Comparison of ENCODE assay signal across 19 cellular contexts in the genomic region with DNA sequence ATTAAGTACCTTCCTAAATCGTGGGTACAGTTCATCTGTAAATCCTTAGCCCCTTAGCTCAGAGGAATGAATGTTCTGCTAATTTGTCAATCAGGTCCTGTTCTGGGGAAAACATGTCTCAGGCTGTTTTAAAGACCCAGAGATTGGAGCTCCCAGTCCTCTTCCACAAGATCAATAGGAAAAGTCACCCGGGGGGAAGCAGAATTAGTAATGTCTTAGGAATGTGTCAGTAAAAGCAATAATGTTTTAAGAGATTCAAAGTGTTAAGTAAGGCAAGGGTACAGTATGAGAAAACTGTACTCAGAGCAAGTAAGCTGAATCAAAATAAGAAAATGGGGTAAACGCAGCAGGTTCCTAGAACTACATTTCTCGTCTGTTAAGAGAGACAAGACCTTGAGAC.
A peak's percentile ranks its signal among the peaks of the same experiment; 100 is the strongest.
DNase-seq lines count a peak whose midpoint lies in the region; ATAC-seq and TF ChIP-seq lines count a peak whose summit lies in the region.
"Had no signal": no experiment of that assay in that cellular context is flagged by ENCODE, and none has a peak within 500 bp of the region (broad histone marks: within the 10 kb centered on the region; RNA-seq: fewer than 3 reads in every experiment).

No MANE protein-coding gene starts in this region.

- H3K9me3 ChIP-seq in BE2C, result no peaks in the 10 kb centered on the region
- H3K9me3 ChIP-seq: gastroesophageal sphincter, HAP-1, left lung had no signal

- peaks cover 66% of the 10 kb centered on the region for H3K36me3 ChIP-seq in BE2C

- TF ChIP-seq CTCF in foreskin fibroblast (IDR thresholded peaks at IDR 0.05; ENCODE audit: low read depth, low read length), result no peak
- no peak for TF ChIP-seq CTCF in BE2C (IDR thresholded peaks at IDR 0.05; ENCODE audit: low read depth, low read length)

- in situ Hi-C loops in ACHN (cut with HindIII; ENCODE audit: low pct_ligation_motif_present, low pct_unique_long_range_greater_than_20kb, low sequenced_read_pairs), result no loop called here

- no peak for ATAC-seq in HG02885 (IDR thresholded peaks at IDR 0.05; ENCODE audit: poor library complexity, unreplicated experiment)
- ATAC-seq: activated CD4-positive, alpha-beta T cell treated with anti-CD3 and anti-CD28 coated beads for 36 hours; CD8-positive, alpha-beta T cell; gastroesophageal sphincter; left lung; Panc1; SK-N-SH treated with all-trans-retinoic acid at 6 μM for 48 hours had no signal

- no peaks in the 10 kb centered on the region for H3K27me3 ChIP-seq in BE2C
- H3K27me3 ChIP-seq: gastroesophageal sphincter, left lung had no signal

- H3K4me1 ChIP-seq in BE2C, result no peaks in the 10 kb centered on the region
- H3K4me1 ChIP-seq: gastroesophageal sphincter, left lung had no signal

- DNase-seq in ACHN (peak; percentile 28), HT1080 (ENCODE audit: low read depth) (peak; percentile 57), astrocyte of the hippocampus (ENCODE audit: low read depth, low spot score) (peak; percentile 55), foreskin fibroblast (peak; percentile 17 to 51), NCI-H128 (lab: John Stamatoyannopoulos, UW; ENCODE audit: unreplicated experiment) (no peak), KG1 (lab: John Stamatoyannopoulos, UW) (no peak), BE2C (no peak)
- DNase-seq: activated CD4-positive, alpha-beta T cell treated with anti-CD3 and anti-CD28 coated beads for 36 hours; CD8-positive, alpha-beta T cell; left lung; NCI-H1417 treated with DMSO at 0.1 percent for 48 hours; NCI-H82; nucleus accumbens; stimulated activated CD4-positive, alpha-beta T cell treated with anti-CD3 and anti-CD28 coated beads, Interleukin-2, amount 100 ng/mL, for 24 hours had no signal

- H3K4me3 ChIP-seq in foreskin fibroblast (ENCODE audit: low read depth in 1 of 2, low read length in 2 of 2) (no peak overlapping the region), BE2C (ENCODE audit: low read depth, low read length) (no peak overlapping the region)
- H3K4me3 ChIP-seq: gastroesophageal sphincter, HAP-1, left lung had no signal

Comparison
In these comparisons a context has a peak if more than half of its experiments do, and no peak if none do; other contexts are left out.
1. DNase-seq: peak in ACHN (single experiment), HT1080 (single experiment), astrocyte of the hippocampus (single experiment) and foreskin fibroblast (2 of 2); none in NCI-H128 (single experiment), KG1 (single experiment) and BE2C (single experiment).